In genomic region chr14:103337794-103338193, GRCh38 we compare ENCODE assay signal across 19 cellular contexts. TPM values are rescaled to one million over a fixed set of nuclear protein-coding genes. Genes with fewer than 3 reads are reported as not detected.
DNase-seq lines count a peak whose midpoint lies in the region; ATAC-seq, FAIRE-seq and TF ChIP-seq lines count a peak whose summit lies in the region.
"Had no signal": no experiment of that assay in that cellular context is flagged by ENCODE, and none has a peak within 500 bp of the region (broad histone marks: within the 10 kb centered on the region; RNA-seq: fewer than 3 reads in every experiment).

No MANE protein-coding gene starts in this region.

- CTCF ChIA-PET in activated CD8-positive, alpha-beta T cell treated with anti-CD3 and anti-CD28 coated beads for 36 hours (lab: Charles Lee): interaction anchor here (12.5 kb wide), 1 partner anchor 54 kb away, joined by 94 read pairs; no protein-coding TSS in a partner anchor

- H3K27me3 ChIP-seq in small intestine (ENCODE audit: control insufficient read depth in 2 of 2, insufficient read depth in 2 of 2, low read length in 2 of 2): no peaks in the 10 kb centered on the region
- H3K27me3 ChIP-seq: foreskin keratinocyte, upper lobe of right lung had no signal

- H3K27me3 Mint-ChIP-seq in natural killer cell (ENCODE audit: low read depth in 2 of 2) (no peaks in the 10 kb centered on the region), memory B cell (no peaks in the 10 kb centered on the region)
- H3K27me3 Mint-ChIP-seq in natural killer cell treated with Interleukin-12 subunit alpha and Interleukin-12 subunit beta and Interleukin-15 and Interleukin-18, amount 100 ng/mL, for 72 hours: no peaks in the 10 kb centered on the region
- H3K27me3 Mint-ChIP-seq in activated CD8-positive, alpha-beta T cell treated with anti-CD3 and anti-CD28 coated beads for 36 hours: no peaks in the 10 kb centered on the region

- no peak overlapping the region for H3K4me3 ChIP-seq in small intestine (ENCODE audit: low read depth in 1 of 2, low read length in 2 of 2)
- H3K4me3 ChIP-seq: upper lobe of right lung had no signal

- H3K36me3 Mint-ChIP-seq in natural killer cell (peaks cover 60% of the 10 kb centered on the region), memory B cell (peaks cover 45% of the 10 kb centered on the region)
- H3K36me3 Mint-ChIP-seq in natural killer cell treated with Interleukin-12 subunit alpha and Interleukin-12 subunit beta and Interleukin-15 and Interleukin-18, amount 100 ng/mL, for 72 hours: peaks cover 69% of the 10 kb centered on the region
- peaks cover 77% of the 10 kb centered on the region for H3K36me3 Mint-ChIP-seq in activated CD8-positive, alpha-beta T cell treated with anti-CD3 and anti-CD28 coated beads for 36 hours (ENCODE audit: low read depth)

- TF ChIP-seq CTCF in natural killer cell (IDR thresholded peaks at IDR 0.05): no peak
- no peak for TF ChIP-seq CTCF in activated CD8-positive, alpha-beta T cell treated with anti-CD3 and anti-CD28 coated beads for 36 hours (IDR thresholded peaks at IDR 0.05)

- POLR2A ChIA-PET in activated CD8-positive, alpha-beta T cell treated with anti-CD3 and anti-CD28 coated beads for 36 hours (lab: Charles Lee): interaction anchor here (0.9 to 7.1 kb wide), 4 partner anchors 8 to 90 kb away, joined by 3 to 95 read pairs (median 4); no protein-coding TSS in a partner anchor

- H3K36me3 ChIP-seq in small intestine (ENCODE audit: control insufficient read depth in 2 of 2, insufficient read depth in 2 of 2, low read length in 2 of 2): peaks cover 26 to 51% of the 10 kb centered on the region in 2 donors

- no peaks in the 10 kb centered on the region for H3K9me3 Mint-ChIP-seq in natural killer cell
- no peaks in the 10 kb centered on the region for H3K9me3 Mint-ChIP-seq in natural killer cell treated with Interleukin-12 subunit alpha and Interleukin-12 subunit beta and Interleukin-15 and Interleukin-18, amount 100 ng/mL, for 72 hours
- H3K9me3 Mint-ChIP-seq in activated CD8-positive, alpha-beta T cell treated with anti-CD3 and anti-CD28 coated beads for 36 hours: no peaks in the 10 kb centered on the region
- H3K9me3 Mint-ChIP-seq in memory B cell: no peaks in the 10 kb centered on the region

- intact Hi-C loops in natural killer cell (cut with micrococcal nuclease): no loop called here
- intact Hi-C loops in activated CD8-positive, alpha-beta T cell treated with anti-CD3 and anti-CD28 coated beads for 36 hours (cut with micrococcal nuclease): loop anchor here (5.0 kb wide), 1 partner anchor 50 kb away; the partner anchor contains the start of gene MARK3

- no peak overlapping the region for H3K27ac ChIP-seq in small intestine (ENCODE audit: low read depth in 1 of 2, low read length in 1 of 2)
- H3K27ac ChIP-seq: epithelial cell of prostate, foreskin keratinocyte, upper lobe of right lung had no signal

- no peak for FAIRE-seq in small intestine (lab: Jason Lieb, UNC)

- no peak for DNase-seq in natural killer cell
- DNase-seq in natural killer cell treated with Interleukin-12 subunit alpha and Interleukin-12 subunit beta and Interleukin-15 and Interleukin-18, amount 100 ng/mL, for 72 hours (ENCODE audit: low spot score): no peak
- DNase-seq in activated CD8-positive, alpha-beta T cell treated with anti-CD3 and anti-CD28 coated beads for 36 hours: no peak
- DNase-seq in memory B cell (ENCODE audit: low spot score in 2 of 2): no peak
- DNase-seq in NCI-H2029 (lab: John Stamatoyannopoulos, UW): no peak
- DNase-seq in ureter (ENCODE audit: low spot score): no peak
- DNase-seq in small intestine: no peak
- DNase-seq: activated CD8-positive, alpha-beta memory T cell treated with anti-CD3 and anti-CD28 coated beads for 24 hours; activated effector memory CD4-positive, alpha-beta T cell treated with anti-CD3 and anti-CD28 coated beads, Interleukin-2, amount 50 U/mL, for 16 hours; cortex of kidney; EL; foreskin keratinocyte; KBM-7; MV-4-11; NCI-H2029 treated with DMSO at 0.1 percent for 48 hours; SW 1271; upper lobe of right lung had no signal

- H3K4me3 Mint-ChIP-seq in natural killer cell (no peak overlapping the region), memory B cell (no peak overlapping the region)
- no peak overlapping the region for H3K4me3 Mint-ChIP-seq in natural killer cell treated with Interleukin-12 subunit alpha and Interleukin-12 subunit beta and Interleukin-15 and Interleukin-18, amount 100 ng/mL, for 72 hours
- no peak overlapping the region for H3K4me3 Mint-ChIP-seq in activated CD8-positive, alpha-beta T cell treated with anti-CD3 and anti-CD28 coated beads for 36 hours

- peaks cover 52 to 57% of the 10 kb centered on the region in 2 donors for H3K4me1 Mint-ChIP-seq in natural killer cell
- peaks cover 29 to 40% of the 10 kb centered on the region in 2 donors for H3K4me1 Mint-ChIP-seq in natural killer cell treated with Interleukin-12 subunit alpha and Interleukin-12 subunit beta and Interleukin-15 and Interleukin-18, amount 100 ng/mL, for 72 hours (ENCODE audit: low read depth in 2 of 2)
- peaks cover 62% of the 10 kb centered on the region for H3K4me1 Mint-ChIP-seq in activated CD8-positive, alpha-beta T cell treated with anti-CD3 and anti-CD28 coated beads for 36 hours (ENCODE audit: low read depth)
- H3K4me1 Mint-ChIP-seq in memory B cell: peaks cover 22% of the 10 kb centered on the region

- 87 to 89% (median 88%) methylated on average over 3 of the region's 3 CpGs for WGBS in small intestine, 3 donors

- H3K4me1 ChIP-seq in small intestine (ENCODE audit: control insufficient read depth in 2 of 2, insufficient read depth in 1 of 2, low read depth in 1 of 2, low read length in 1 of 2): peaks cover 2 to 12% of the 10 kb centered on the region in 2 donors

- no peaks in the 10 kb centered on the region for H3K9me3 ChIP-seq in small intestine (ENCODE audit: control insufficient read depth, low read depth)
- H3K9me3 ChIP-seq: upper lobe of right lung had no signal

- ATAC-seq in natural killer cell (no peak), memory B cell (ENCODE audit: low read depth) (no peak), GM21786 (IDR thresholded peaks at IDR 0.05; ENCODE audit: unreplicated experiment) (no peak)
- no peak for ATAC-seq in natural killer cell treated with Interleukin-12 subunit alpha and Interleukin-12 subunit beta and Interleukin-15 and Interleukin-18, amount 100 ng/mL, for 72 hours
- no peak for ATAC-seq in activated CD8-positive, alpha-beta T cell treated with anti-CD3 and anti-CD28 coated beads for 36 hours
- ATAC-seq: foreskin keratinocyte, upper lobe of right lung had no signal

- H3K27ac Mint-ChIP-seq in natural killer cell: peak overlapping the region; percentile 92 to 99
- peak overlapping the region in 1 of 2 donors; percentile 68 for H3K27ac Mint-ChIP-seq in natural killer cell treated with Interleukin-12 subunit alpha and Interleukin-12 subunit beta and Interleukin-15 and Interleukin-18, amount 100 ng/mL, for 72 hours
- H3K27ac Mint-ChIP-seq in activated CD8-positive, alpha-beta T cell treated with anti-CD3 and anti-CD28 coated beads for 36 hours: peak overlapping the region; percentile 87
- H3K27ac Mint-ChIP-seq in memory B cell: peak overlapping the region; percentile 48

RNA-seq across cellular contexts. Expression of gene EIF5, which starts 3.8 kb away (rescaled TPM):
- total RNA-seq in natural killer cell: 100 to 1,000 TPM; 498 to 670 (median 594) TPM
- 100 to 1,000 TPM; 246 to 316 TPM for total RNA-seq in natural killer cell treated with Interleukin-12 subunit alpha and Interleukin-12 subunit beta and Interleukin-15 and Interleukin-18, amount 100 ng/mL, for 72 hours
- total RNA-seq in activated CD8-positive, alpha-beta T cell treated with anti-CD3 and anti-CD28 coated beads for 36 hours: 100 to 1,000 TPM; 202 to 207 TPM
- total RNA-seq in ureter: 194 TPM
- polyA plus RNA-seq in small intestine: 100 to 1,000 TPM in 1 of 3 donors, 10 to 100 TPM in 2; 80.5 to 148 (median 82.3) TPM

RNA-seq across cellular contexts. Expression of gene MARK3, which starts 47.4 kb away (rescaled TPM):
- total RNA-seq in natural killer cell: 100 to 1,000 TPM; 138 to 167 (median 152) TPM
- total RNA-seq in natural killer cell treated with Interleukin-12 subunit alpha and Interleukin-12 subunit beta and Interleukin-15 and Interleukin-18, amount 100 ng/mL, for 72 hours: 100 to 1,000 TPM; 101 to 165 TPM
- 10 to 100 TPM; 68.4 to 69.2 TPM for total RNA-seq in activated CD8-positive, alpha-beta T cell treated with anti-CD3 and anti-CD28 coated beads for 36 hours
- 140 TPM for total RNA-seq in ureter
- 10 to 100 TPM; 37.7 to 67.8 (median 62.4) TPM for polyA plus RNA-seq in small intestine
